ENCODE assay signal across 1 cellular context in the genomic region with DNA sequence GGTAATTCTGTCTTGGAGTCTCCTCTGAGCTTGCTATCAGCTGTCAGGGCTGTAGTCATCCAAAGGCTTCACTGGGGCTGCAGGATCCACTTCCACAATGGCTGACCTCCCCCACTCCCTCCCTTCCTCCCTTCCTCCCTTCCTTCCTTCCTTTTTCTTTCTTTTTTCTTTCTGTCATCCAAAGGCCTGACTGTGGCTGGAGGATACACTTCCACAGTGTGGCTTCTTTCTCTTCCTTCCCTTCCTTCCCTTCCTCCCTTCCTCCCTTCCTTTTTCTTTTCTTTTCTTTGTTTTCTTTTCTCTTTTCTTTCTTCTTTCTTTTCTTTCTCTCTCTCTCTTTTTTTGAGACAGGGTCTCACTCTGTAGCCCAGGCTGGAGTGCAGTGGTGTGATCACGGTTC.
TF ChIP-seq lines count a peak whose summit lies in the region.

No MANE protein-coding gene starts in this region.

TF ChIP-seq in HEK293, 187 proteins besides CTCF, POLR2A, EP300 and RAD21 (continued from another document):
- TF ChIP-seq, protein P1, sequence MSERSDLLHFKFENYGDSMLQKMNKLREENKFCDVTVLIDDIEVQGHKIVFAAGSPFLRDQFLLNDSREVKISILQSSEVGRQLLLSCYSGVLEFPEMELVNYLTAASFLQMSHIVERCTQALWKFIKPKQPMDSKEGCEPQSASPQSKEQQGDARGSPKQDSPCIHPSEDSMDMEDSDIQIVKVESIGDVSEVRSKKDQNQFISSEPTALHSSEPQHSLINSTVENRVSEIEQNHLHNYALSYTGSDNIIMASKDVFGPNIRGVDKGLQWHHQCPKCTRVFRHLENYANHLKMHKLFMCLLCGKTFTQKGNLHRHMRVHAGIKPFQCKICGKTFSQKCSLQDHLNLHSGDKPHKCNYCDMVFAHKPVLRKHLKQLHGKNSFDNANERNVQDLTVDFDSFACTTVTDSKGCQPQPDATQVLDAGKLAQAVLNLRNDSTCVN (tag by site-specific recombination; optimal IDR thresholded peaks at IDR 0.05) = no peak
- TF ChIP-seq EGR2 (tag by site-specific recombination; IDR thresholded peaks at IDR 0.05; ENCODE audit: low read depth) (no peak), ZNF132 (tag by site-specific recombination; IDR thresholded peaks at IDR 0.05; ENCODE audit: borderline replicate concordance) (no peak), HOXA7 (CRISPR knock-in tag; IDR thresholded peaks at IDR 0.05; ENCODE audit: borderline replicate concordance) (no peak), ZNF366 (tag by site-specific recombination; conservative IDR thresholded peaks at IDR 0.05) (peak; percentile 92), RBAK (tag by site-specific recombination; IDR thresholded peaks at IDR 0.05) (no peak), ZNF670 (tag by site-specific recombination; IDR thresholded peaks at IDR 0.05; ENCODE audit: low read depth) (no peak), ZNF660 (tag by site-specific recombination; IDR thresholded peaks at IDR 0.05) (no peak)
- TF ChIP-seq, protein P2, sequence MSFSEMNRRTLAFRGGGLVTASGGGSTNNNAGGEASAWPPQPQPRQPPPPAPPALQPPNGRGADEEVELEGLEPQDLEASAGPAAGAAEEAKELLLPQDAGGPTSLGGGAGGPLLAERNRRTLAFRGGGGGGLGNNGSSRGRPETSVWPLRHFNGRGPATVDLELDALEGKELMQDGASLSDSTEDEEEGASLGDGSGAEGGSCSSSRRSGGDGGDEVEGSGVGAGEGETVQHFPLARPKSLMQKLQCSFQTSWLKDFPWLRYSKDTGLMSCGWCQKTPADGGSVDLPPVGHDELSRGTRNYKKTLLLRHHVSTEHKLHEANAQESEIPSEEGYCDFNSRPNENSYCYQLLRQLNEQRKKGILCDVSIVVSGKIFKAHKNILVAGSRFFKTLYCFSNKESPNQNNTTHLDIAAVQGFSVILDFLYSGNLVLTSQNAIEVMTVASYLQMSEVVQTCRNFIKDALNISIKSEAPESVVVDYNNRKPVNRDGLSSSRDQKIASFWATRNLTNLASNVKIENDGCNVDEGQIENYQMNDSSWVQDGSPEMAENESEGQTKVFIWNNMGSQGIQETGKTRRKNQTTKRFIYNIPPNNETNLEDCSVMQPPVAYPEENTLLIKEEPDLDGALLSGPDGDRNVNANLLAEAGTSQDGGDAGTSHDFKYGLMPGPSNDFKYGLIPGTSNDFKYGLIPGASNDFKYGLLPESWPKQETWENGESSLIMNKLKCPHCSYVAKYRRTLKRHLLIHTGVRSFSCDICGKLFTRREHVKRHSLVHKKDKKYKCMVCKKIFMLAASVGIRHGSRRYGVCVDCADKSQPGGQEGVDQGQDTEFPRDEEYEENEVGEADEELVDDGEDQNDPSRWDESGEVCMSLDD (tag by site-specific recombination; IDR thresholded peaks at IDR 0.05) = no peak
